In genomic region chr17:34169501-34169900, GRCh38 we compare ENCODE assay signal across 25 cellular contexts.
"Had no signal": no experiment of that assay in that cellular context is flagged by ENCODE, and none has a peak within 500 bp of the region (broad histone marks: within the 10 kb centered on the region; RNA-seq: fewer than 3 reads in every experiment).

No MANE protein-coding gene starts in this region.

- H3K4me3 ChIP-seq: esophagus squamous epithelium, lower lobe of right lung, psoas muscle, sigmoid colon, stomach, thyroid gland had no signal

- H3K27ac Mint-ChIP-seq: effector memory CD8-positive, alpha-beta T cell; immature natural killer cell; naive thymus-derived CD8-positive, alpha-beta T cell; stimulated activated effector memory CD8-positive, alpha-beta T cell treated with anti-CD3 and anti-CD28 coated beads, Interleukin-12 subunit alpha, Interleukin-12 subunit beta, amount 100 ng/mL, for 72 hours had no signal

- H3K9me3 Mint-ChIP-seq: effector memory CD8-positive, alpha-beta T cell; immature natural killer cell; stimulated activated effector memory CD8-positive, alpha-beta T cell treated with anti-CD3 and anti-CD28 coated beads, Interleukin-12 subunit alpha, Interleukin-12 subunit beta, amount 100 ng/mL, for 72 hours had no signal

- ATAC-seq: effector memory CD8-positive, alpha-beta T cell; left colon; left ventricle myocardium superior; lower lobe of right lung; naive thymus-derived CD8-positive, alpha-beta T cell; psoas muscle; right cardiac atrium; stimulated activated effector memory CD8-positive, alpha-beta T cell treated with anti-CD3 and anti-CD28 coated beads, Interleukin-12 subunit alpha, Interleukin-12 subunit beta, amount 100 ng/mL, for 72 hours had no signal

- H3K9me3 ChIP-seq: esophagus squamous epithelium, lower lobe of right lung, psoas muscle, sigmoid colon, thyroid gland had no signal

- DNase-seq: cortex of kidney; effector memory CD8-positive, alpha-beta T cell; erythroblast; esophagus squamous epithelium; foreskin melanocyte; hypothalamus; immature natural killer cell; islet precursor cell; kidney glomerular epithelial cell; left colon; left ventricle myocardium superior; lower lobe of right lung; naive thymus-derived CD8-positive, alpha-beta T cell; nephron progenitor cell; nucleus accumbens; psoas muscle; right cardiac atrium; sigmoid colon; stimulated activated CD4-positive, alpha-beta T cell treated with anti-CD3 and anti-CD28 coated beads, Interleukin-2, amount 100 ng/mL, for 24 hours; stimulated activated CD4-positive, alpha-beta T cell treated with anti-CD3 and anti-CD28 coated beads, Interleukin-4, amount 100 ng/mL, for 24 hours; stimulated activated naive CD4-positive, alpha-beta T cell treated with Interleukin-2 at 50 U/mL for 16 hours; stomach; thyroid gland; trophoblast cell had no signal

- H3K36me3 Mint-ChIP-seq: immature natural killer cell; naive thymus-derived CD8-positive, alpha-beta T cell; stimulated activated effector memory CD8-positive, alpha-beta T cell treated with anti-CD3 and anti-CD28 coated beads, Interleukin-12 subunit alpha, Interleukin-12 subunit beta, amount 100 ng/mL, for 72 hours had no signal

- H3K36me3 ChIP-seq: esophagus squamous epithelium, lower lobe of right lung, sigmoid colon, stomach, thyroid gland had no signal

- H3K4me3 Mint-ChIP-seq: effector memory CD8-positive, alpha-beta T cell; immature natural killer cell; naive thymus-derived CD8-positive, alpha-beta T cell; stimulated activated effector memory CD8-positive, alpha-beta T cell treated with anti-CD3 and anti-CD28 coated beads, Interleukin-12 subunit alpha, Interleukin-12 subunit beta, amount 100 ng/mL, for 72 hours had no signal

- H3K4me1 Mint-ChIP-seq: immature natural killer cell; stimulated activated effector memory CD8-positive, alpha-beta T cell treated with anti-CD3 and anti-CD28 coated beads, Interleukin-12 subunit alpha, Interleukin-12 subunit beta, amount 100 ng/mL, for 72 hours had no signal

- H3K4me1 ChIP-seq: esophagus squamous epithelium, lower lobe of right lung had no signal

- H3K27ac ChIP-seq: esophagus squamous epithelium, lower lobe of right lung, psoas muscle, sigmoid colon, stomach, thyroid gland had no signal
